In the genomic region with DNA sequence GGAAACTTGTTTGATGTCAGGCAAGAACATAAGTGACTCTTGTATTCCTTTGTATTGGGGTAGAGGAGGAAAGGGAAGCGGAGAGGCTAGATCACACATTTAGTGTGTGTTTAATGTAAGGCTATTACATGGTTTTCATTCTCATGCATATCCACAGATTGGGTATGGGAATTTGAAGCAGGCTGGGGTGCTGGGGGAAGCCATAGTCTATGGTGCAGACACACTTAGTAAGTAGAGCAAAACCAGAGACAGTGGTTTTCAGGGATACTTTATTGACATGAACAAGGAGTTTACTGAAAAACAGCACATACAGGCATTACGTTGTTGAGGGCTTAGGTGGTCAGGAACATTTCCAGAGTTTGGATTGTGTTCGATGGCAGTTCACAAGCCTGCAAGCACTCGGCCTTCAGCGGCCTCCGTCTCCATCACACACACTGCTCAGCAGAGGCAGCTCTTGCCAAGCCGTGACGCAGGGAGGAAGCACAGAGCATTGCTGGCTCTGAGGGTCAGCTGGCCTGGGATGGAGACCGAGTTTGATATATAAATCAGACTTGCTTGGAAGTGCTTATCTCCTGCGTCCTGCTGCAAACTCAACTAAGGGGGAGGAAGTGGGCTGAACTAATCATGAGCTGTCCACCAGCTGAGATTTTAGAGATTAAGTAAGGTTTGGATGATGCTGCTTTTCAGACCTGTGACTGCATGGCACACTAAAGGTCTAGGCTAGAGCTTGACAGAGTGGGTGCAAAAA, we compare ENCODE assay signal across 14 cellular contexts. TPM values are rescaled to one million over a fixed set of nuclear protein-coding genes. Genes with fewer than 3 reads are reported as not detected.
DNase-seq lines count a peak whose midpoint lies in the region; ATAC-seq, FAIRE-seq and TF ChIP-seq lines count a peak whose summit lies in the region.
"Had no signal": no experiment of that assay in that cellular context is flagged by ENCODE, and none has a peak within 500 bp of the region (broad histone marks: within the 10 kb centered on the region; RNA-seq: fewer than 3 reads in every experiment).

No MANE protein-coding gene starts in this region.

- no peaks in the 10 kb centered on the region for H4K20me1 ChIP-seq in smooth muscle cell (ENCODE audit: low read depth)

- in situ Hi-C loops in ACHN (cut with HindIII; ENCODE audit: low pct_ligation_motif_present, low pct_unique_long_range_greater_than_20kb, low sequenced_read_pairs), result no loop called here

- H3K9me3 ChIP-seq in upper lobe of right lung (no peaks in the 10 kb centered on the region), smooth muscle cell (replicated peaks; ENCODE audit: low read depth) (no peaks in the 10 kb centered on the region)

- FAIRE-seq in bronchial epithelial cell (lab: Jason Lieb, UNC), result peak; percentile 80

- H3K79me2 ChIP-seq in smooth muscle cell (ENCODE audit: low read depth), result no peaks in the 10 kb centered on the region

- H3F3A ChIP-seq in smooth muscle cell (ENCODE audit: low read depth), result no peaks in the 10 kb centered on the region

- no peak overlapping the region for H3K27ac ChIP-seq in upper lobe of right lung
- no peak overlapping the region for H3K27ac ChIP-seq in smooth muscle cell (ENCODE audit: low read depth)
- H3K27ac ChIP-seq: 22Rv1, VCaP had no signal

- H3K4me3 ChIP-seq in bronchial epithelial cell (ENCODE audit: low read depth, low read length) (no peak overlapping the region), upper lobe of right lung (no peak overlapping the region), smooth muscle cell (no peak overlapping the region)

- H3K27me3 ChIP-seq in bronchial epithelial cell (ENCODE audit: control insufficient read depth, insufficient read depth, low read length) (no peaks in the 10 kb centered on the region), upper lobe of right lung (no peaks in the 10 kb centered on the region), smooth muscle cell (ENCODE audit: low read depth) (peaks cover 7% of the 10 kb centered on the region)

- peak; percentile 40 for ATAC-seq in upper lobe of right lung
- ATAC-seq: HCT116; stimulated activated naive B cell treated with anti-CD40 and anti-IgM and Interleukin-4, amounts not matched to agents 10 μg/mL and 1 μg/mL and 100 μg/mL, for 72 hours had no signal

- peak; percentile 6 for DNase-seq in NCI-H82 (lab: John Stamatoyannopoulos, UW)
- DNase-seq in NCI-H82 treated with DMSO at 0.1 percent for 48 hours (lab: John Stamatoyannopoulos, UW; ENCODE audit: unreplicated experiment), result no peak
- no peak for DNase-seq in bronchial epithelial cell (ENCODE audit: low read depth)
- DNase-seq in iris pigment epithelial cell (ENCODE audit: low read depth), result peak; percentile 32
- no peak for DNase-seq in upper lobe of right lung
- no peak for DNase-seq in smooth muscle cell (lab: John Stamatoyannopoulos, UW; ENCODE audit: unreplicated experiment)
- DNase-seq in ACHN, result no peak
- no peak for DNase-seq in NOMO-1 treated with DMSO at 0.1 percent for 48 hours (lab: John Stamatoyannopoulos, UW; ENCODE audit: unreplicated experiment)
- DNase-seq: cortex of kidney; stimulated activated CD4-positive, alpha-beta T cell treated with anti-CD3 and anti-CD28 coated beads, Interleukin-15, amount 100 ng/mL, for 24 hours; stimulated activated naive B cell treated with anti-CD40 and anti-IgM and Interleukin-4, amounts not matched to agents 10 μg/mL and 1 μg/mL and 100 μg/mL, for 72 hours had no signal

- H3K36me3 ChIP-seq in bronchial epithelial cell (ENCODE audit: control insufficient read depth, insufficient read depth, low read length), result no peaks in the 10 kb centered on the region
- H3K36me3 ChIP-seq in upper lobe of right lung, result no peaks in the 10 kb centered on the region
- H3K36me3 ChIP-seq in smooth muscle cell (ENCODE audit: low read depth), result no peaks in the 10 kb centered on the region

- H2AFZ ChIP-seq in smooth muscle cell (ENCODE audit: low read depth), result no peak overlapping the region

- H3K4me1 ChIP-seq in upper lobe of right lung (peaks cover 4% of the 10 kb centered on the region), smooth muscle cell (ENCODE audit: low read depth) (no peaks in the 10 kb centered on the region)

- TF ChIP-seq CTCF in bronchial epithelial cell (IDR thresholded peaks at IDR 0.05; ENCODE audit: insufficient read depth, low read length, severe bottlenecking), result no peak
- no peak for TF ChIP-seq CTCF in upper lobe of right lung (IDR thresholded peaks at IDR 0.05)
- TF ChIP-seq CTCF in smooth muscle cell (IDR thresholded peaks at IDR 0.05; ENCODE audit: borderline replicate concordance, insufficient read depth, poor library complexity, severe bottlenecking), result no peak

- WGBS in smooth muscle cell (ENCODE audit: low lambda C conversion rate), result 70% methylated on average over 10 of the region's 10 CpGs

- H3K9ac ChIP-seq in smooth muscle cell (ENCODE audit: low read depth), result no peak overlapping the region

- H3K4me2 ChIP-seq in smooth muscle cell, result no peak overlapping the region

- intact Hi-C loops in upper lobe of right lung (cut with DNase I), result no loop called here

RNA-seq across cellular contexts. Expression of gene SCN3B, which starts 25.3 kb away (rescaled TPM):
- total RNA-seq in bronchial epithelial cell, result 0.26 and 0.64 TPM in 2 replicates
- 3.2 TPM for total RNA-seq in upper lobe of right lung
- total RNA-seq in smooth muscle cell, result under 0.01 TPM in 2 replicates
- 0.23 and 0.46 TPM in 2 replicates for polyA plus RNA-seq in smooth muscle cell

Comparison
In these comparisons a context has a peak if more than half of its experiments do, and no peak if none do; other contexts are left out.
1. DNase-seq: peak in NCI-H82 (single experiment) and iris pigment epithelial cell (single experiment); none in NCI-H82 treated with DMSO at 0.1 percent for 48 hours (single experiment), bronchial epithelial cell (single experiment), upper lobe of right lung (single experiment), smooth muscle cell (single experiment), ACHN (single experiment) and NOMO-1 treated with DMSO at 0.1 percent for 48 hours (single experiment).